ENCODE assay signal across 1 cellular context in the genomic region with DNA sequence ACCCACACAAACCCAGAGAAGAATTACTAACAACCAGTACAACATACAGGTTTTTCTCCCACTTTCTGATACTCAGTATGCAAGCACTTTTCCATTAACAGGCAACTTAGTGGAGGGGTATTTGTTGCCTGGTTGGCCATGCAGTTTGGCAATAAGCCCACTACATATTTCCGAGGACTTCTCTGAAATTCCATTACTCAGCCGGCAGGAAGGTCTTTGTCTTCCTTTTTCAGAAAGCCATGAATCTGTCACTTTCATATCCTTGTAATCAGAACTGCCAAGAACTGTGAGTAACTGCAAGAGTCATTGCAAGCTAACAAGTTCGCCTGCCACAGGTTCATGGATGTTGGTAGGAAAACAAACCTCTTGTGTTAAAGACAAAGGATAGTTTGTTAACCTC.
TF ChIP-seq lines count a peak whose summit lies in the region.

No MANE protein-coding gene starts in this region.

TF ChIP-seq in A549, 52 proteins besides CTCF, POLR2A, EP300 and RAD21 (continued from another document):
- TF ChIP-seq NR3C1 (IDR thresholded peaks at IDR 0.05), result no peak
- TF ChIP-seq FOSB (CRISPR knock-in tag; IDR thresholded peaks at IDR 0.05), result no peak
TF ChIP-seq in A549: peak in this region for 0.
